ENCODE assay signal across 10 cellular contexts in the genomic region with DNA sequence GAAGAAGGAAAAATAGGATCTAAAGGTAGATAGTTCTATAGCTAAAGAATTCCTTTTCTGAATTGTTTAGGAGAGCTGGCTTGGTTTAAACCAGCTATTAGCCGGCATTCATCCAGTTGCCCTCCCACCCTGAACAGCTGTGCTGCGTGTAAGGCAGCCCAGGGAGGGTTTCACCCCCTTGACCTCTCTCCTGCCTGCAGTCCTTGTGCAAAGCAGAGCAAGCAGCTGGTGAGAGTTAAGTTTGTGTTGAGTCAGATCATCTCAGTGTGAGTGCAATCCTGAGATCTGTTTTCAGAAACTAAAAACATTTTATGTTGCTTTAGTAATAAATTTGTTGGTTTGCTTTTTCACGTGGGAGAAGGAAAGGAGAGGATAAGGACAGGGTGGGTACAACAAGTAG. TPM values are rescaled to one million over a fixed set of nuclear protein-coding genes. Genes with fewer than 3 reads are reported as not detected.
DNase-seq lines count a peak whose midpoint lies in the region; FAIRE-seq and TF ChIP-seq lines count a peak whose summit lies in the region.
"Had no signal": no experiment of that assay in that cellular context is flagged by ENCODE, and none has a peak within 500 bp of the region (broad histone marks: within the 10 kb centered on the region; RNA-seq: fewer than 3 reads in every experiment).

No MANE protein-coding gene starts in this region.

- no peaks in the 10 kb centered on the region for H3K9me3 ChIP-seq in BLaER1
- no peaks in the 10 kb centered on the region for H3K9me3 ChIP-seq in ectodermal cell (ENCODE audit: control insufficient read depth, low read length)
- H3K9me3 ChIP-seq: SJSA1 had no signal

- no peak for FAIRE-seq in D721Med (lab: Jason Lieb, UNC)
- FAIRE-seq: keratinocyte had no signal

- H3K36me3 ChIP-seq in BLaER1 (peaks cover 53% of the 10 kb centered on the region), ectodermal cell (ENCODE audit: control insufficient read depth, insufficient read depth, low read length) (no peaks in the 10 kb centered on the region)

- H3K4me3 Mint-ChIP-seq in nephron progenitor cell, result no peak overlapping the region

- POLR2A ChIA-PET in GM10248 (lab: Yijun Ruan, JAX), result no interaction called here

- peak overlapping the region; percentile 76 for H3K27ac Mint-ChIP-seq in nephron progenitor cell

- 39 to 41% methylated on average over 3 of the region's 3 CpGs for WGBS in ectodermal cell, 2 experiments

- CTCF ChIA-PET in GM10248 (lab: Yijun Ruan, JAX), result interaction anchor here (0.6 to 3.5 kb wide), 6 partner anchors 9 to 125 kb away, joined by 3 to 27 read pairs (median 4); no protein-coding TSS in a partner anchor

- H3K9me3 Mint-ChIP-seq in nephron progenitor cell, result no peaks in the 10 kb centered on the region

- H3K4me1 Mint-ChIP-seq in nephron progenitor cell, result peaks cover 56% of the 10 kb centered on the region

- H3K27ac ChIP-seq in BLaER1 (peak overlapping the region; percentile 49), ectodermal cell (ENCODE audit: insufficient read depth, low read depth, low read length, poor library complexity, severe bottlenecking) (peak overlapping the region; percentile 20)
- H3K27ac ChIP-seq: SJSA1 had no signal

- peak overlapping the region; percentile 66 for H3K4me2 ChIP-seq in BLaER1

- H3K9ac ChIP-seq in BLaER1, result peak overlapping the region; percentile 45; the same call in 1 of the 2 replicates

- peaks cover 10% of the 10 kb centered on the region for H3K36me3 Mint-ChIP-seq in nephron progenitor cell (ENCODE audit: low read depth)

- H3K4me3 ChIP-seq in BLaER1, result no peak overlapping the region
- H3K4me3 ChIP-seq in ectodermal cell (ENCODE audit: insufficient read depth, low read depth, low read length), result no peak overlapping the region
- H3K4me3 ChIP-seq: SJSA1 had no signal

- no peak for TF ChIP-seq CTCF in nephron progenitor cell (IDR thresholded peaks at IDR 0.05)
- no peak for TF ChIP-seq CTCF in D721Med (IDR thresholded peaks at IDR 0.05; ENCODE audit: insufficient read depth, missing control alignments)
- TF ChIP-seq CTCF in GM10248 (IDR thresholded peaks at IDR 0.05; ENCODE audit: control extremely low read depth, extremely low read depth, low read depth, missing control alignments), result no peak

- H4K20me1 ChIP-seq in BLaER1, result peaks cover 91% of the 10 kb centered on the region

- no peaks in the 10 kb centered on the region for H3K27me3 ChIP-seq in BLaER1
- no peaks in the 10 kb centered on the region for H3K27me3 ChIP-seq in ectodermal cell (ENCODE audit: control insufficient read depth, insufficient read depth, low read length, poor library complexity, severe bottlenecking)
- H3K27me3 ChIP-seq: SJSA1 had no signal

- peaks cover 5% of the 10 kb centered on the region for H3K27me3 Mint-ChIP-seq in nephron progenitor cell (ENCODE audit: low read depth, poor library complexity)

- DNase-seq in NCI-H69 (lab: John Stamatoyannopoulos, UW), result peak; percentile 91
- DNase-seq in nephron progenitor cell, result peak; percentile 53
- DNase-seq in occipital lobe (lab: John Stamatoyannopoulos, UW), result no peak
- DNase-seq in D721Med (ENCODE audit: insufficient read length, low spot score), result no peak
- DNase-seq in effector CD8-positive, alpha-beta T cell (lab: John Stamatoyannopoulos, UW), result no peak
- no peak for DNase-seq in GM10248 (ENCODE audit: extremely low spot score)

- H3K4me1 ChIP-seq in BLaER1, result peaks cover 34% of the 10 kb centered on the region
- H3K4me1 ChIP-seq in ectodermal cell (ENCODE audit: control insufficient read depth, insufficient read depth, low read length), result peaks cover 9% of the 10 kb centered on the region

RNA-seq across cellular contexts. Expression of a gene that starts 13.0 kb away (rescaled TPM):
- polyA plus RNA-seq in ectodermal cell (2013, experiment 1 of 4), result 10.5 TPM
- polyA plus RNA-seq in ectodermal cell (2013, experiment 2 of 4), result 9.7 TPM
- polyA plus RNA-seq in ectodermal cell (2013, experiment 3 of 4), result 7.8 TPM
- 7.4 TPM for polyA plus RNA-seq in ectodermal cell (2013, experiment 4 of 4)
- 36.0 TPM for total RNA-seq in occipital lobe

RNA-seq across cellular contexts. Expression of a gene that starts 13.9 kb away (rescaled TPM):
- polyA plus RNA-seq in ectodermal cell (2013, experiment 1 of 4), result 13.7 TPM
- polyA plus RNA-seq in ectodermal cell (2013, experiment 2 of 4), result 8.9 TPM
- 10.0 TPM for polyA plus RNA-seq in ectodermal cell (2013, experiment 3 of 4)
- polyA plus RNA-seq in ectodermal cell (2013, experiment 4 of 4), result 10.9 TPM
- 6.4 TPM for total RNA-seq in occipital lobe

RNA-seq across cellular contexts. Expression of a gene that starts 46.5 kb away (rescaled TPM):
- 48.7 TPM for polyA plus RNA-seq in ectodermal cell (2013, experiment 1 of 4)
- polyA plus RNA-seq in ectodermal cell (2013, experiment 2 of 4), result 48.7 TPM
- polyA plus RNA-seq in ectodermal cell (2013, experiment 3 of 4), result 35.3 TPM
- 41.3 TPM for polyA plus RNA-seq in ectodermal cell (2013, experiment 4 of 4)
- 39.5 TPM for total RNA-seq in occipital lobe

Comparison
In these comparisons a context has a peak if more than half of its experiments do, and no peak if none do; other contexts are left out.
1. DNase-seq: peak in NCI-H69 (single experiment) and nephron progenitor cell (single experiment); none in occipital lobe (single experiment), D721Med (single experiment), effector CD8-positive, alpha-beta T cell (single experiment) and GM10248 (single experiment).